8 cellular contexts compared by ENCODE assay signal in the genomic region with DNA sequence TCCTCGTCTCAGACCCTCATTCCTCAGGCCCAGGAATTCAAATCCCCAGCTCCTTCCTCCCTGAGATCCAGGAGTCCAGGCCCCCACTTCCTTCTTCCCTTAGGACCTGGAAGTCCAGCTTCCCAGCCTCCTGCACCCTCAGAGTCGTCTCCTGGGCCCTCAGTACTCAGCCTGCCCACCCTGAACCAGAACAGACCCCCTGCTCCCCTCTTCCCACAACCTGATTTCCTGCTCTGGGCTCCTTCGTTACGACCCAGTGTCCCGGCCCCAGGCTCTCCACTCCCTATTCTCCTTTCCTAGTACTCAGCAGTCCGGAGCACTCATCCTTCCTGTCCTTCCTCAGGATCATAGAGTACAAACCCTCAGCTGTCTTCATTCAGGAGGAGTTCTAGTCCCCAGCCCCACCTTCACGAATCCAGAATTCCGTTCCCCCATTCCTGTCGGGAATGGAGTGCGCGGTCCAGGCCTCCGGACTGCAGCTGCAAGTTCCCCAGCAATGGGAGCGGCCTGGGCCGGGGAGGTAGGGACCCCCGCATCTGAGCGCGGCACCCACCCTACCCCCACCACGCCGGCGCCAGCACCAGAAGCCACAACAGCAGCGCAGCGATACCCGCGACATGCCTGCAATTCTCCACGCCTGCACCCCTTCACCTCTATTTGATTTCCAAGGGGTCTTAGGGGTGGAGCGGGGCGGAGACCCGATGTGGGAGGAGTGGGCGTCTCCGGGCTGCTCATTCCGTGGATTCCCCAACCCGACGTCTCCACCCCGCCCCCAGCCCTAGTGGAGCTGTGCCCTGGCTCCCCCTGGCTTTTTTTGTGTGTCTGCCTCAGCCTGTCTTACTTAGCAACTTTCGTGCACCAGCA.
DNase-seq lines count a peak whose midpoint lies in the region; ATAC-seq lines count a peak whose summit lies in the region.

No MANE protein-coding gene starts in this region.

- H3K36me3 Mint-ChIP-seq in T-helper 1 cell treated with Interleukin-12 subunit alpha and Interleukin-12 subunit beta and Interleukin-4 antibody, amounts not matched to agents 30 μg/mL and 1 μg/mL, for 36 hours (ENCODE audit: low read depth), result peaks cover 22% of the 10 kb centered on the region
- no peaks in the 10 kb centered on the region for H3K36me3 Mint-ChIP-seq in activated naive CD8-positive, alpha-beta T cell

- peaks cover 32% of the 10 kb centered on the region for H3K27me3 Mint-ChIP-seq in T-helper 1 cell treated with Interleukin-12 subunit alpha and Interleukin-12 subunit beta and Interleukin-4 antibody, amounts not matched to agents 30 μg/mL and 1 μg/mL, for 36 hours (ENCODE audit: low read depth)
- no peaks in the 10 kb centered on the region for H3K27me3 Mint-ChIP-seq in activated naive CD8-positive, alpha-beta T cell

- peak overlapping the region; percentile 76 for H3K4me3 Mint-ChIP-seq in T-helper 1 cell treated with Interleukin-12 subunit alpha and Interleukin-12 subunit beta and Interleukin-4 antibody, amounts not matched to agents 30 μg/mL and 1 μg/mL, for 36 hours
- H3K4me3 Mint-ChIP-seq in activated naive CD8-positive, alpha-beta T cell, result peak overlapping the region; percentile 93

- H3K9me3 Mint-ChIP-seq in T-helper 1 cell treated with Interleukin-12 subunit alpha and Interleukin-12 subunit beta and Interleukin-4 antibody, amounts not matched to agents 30 μg/mL and 1 μg/mL, for 36 hours, result no peaks in the 10 kb centered on the region
- H3K9me3 Mint-ChIP-seq in activated naive CD8-positive, alpha-beta T cell (ENCODE audit: low read depth), result no peaks in the 10 kb centered on the region

- peak overlapping the region; percentile 60 for H3K27ac Mint-ChIP-seq in T-helper 1 cell treated with Interleukin-12 subunit alpha and Interleukin-12 subunit beta and Interleukin-4 antibody, amounts not matched to agents 30 μg/mL and 1 μg/mL, for 36 hours
- H3K27ac Mint-ChIP-seq in activated naive CD8-positive, alpha-beta T cell, result peak overlapping the region; percentile 41

- no peak for ATAC-seq in HG03280 (IDR thresholded peaks at IDR 0.05; ENCODE audit: unreplicated experiment)

- no peak for DNase-seq in T-helper 1 cell
- DNase-seq in iPS-NIHi11 (ENCODE audit: low spot score), result peak; percentile 26
- DNase-seq in substantia nigra (lab: John Stamatoyannopoulos, UW), result no peak
- DNase-seq in NCI-H128 (lab: John Stamatoyannopoulos, UW; ENCODE audit: unreplicated experiment), result no peak
- DNase-seq in midbrain (lab: John Stamatoyannopoulos, UW), result no peak

- peak overlapping the region; percentile 59 for H3K27ac ChIP-seq in substantia nigra (ENCODE audit: low read depth, low read length, poor library complexity, severe bottlenecking)

- H3K4me1 Mint-ChIP-seq in T-helper 1 cell treated with Interleukin-12 subunit alpha and Interleukin-12 subunit beta and Interleukin-4 antibody, amounts not matched to agents 30 μg/mL and 1 μg/mL, for 36 hours (ENCODE audit: low read depth), result peaks cover 33% of the 10 kb centered on the region
- H3K4me1 Mint-ChIP-seq in activated naive CD8-positive, alpha-beta T cell (ENCODE audit: low read depth), result peaks cover 46% of the 10 kb centered on the region
